ENCODE assay signal across 9 cellular contexts in genomic region chr15:92910451-92910850, GRCh38. TPM values are rescaled to one million over a fixed set of nuclear protein-coding genes. Genes with fewer than 3 reads are reported as not detected.
DNase-seq lines count a peak whose midpoint lies in the region; ATAC-seq and TF ChIP-seq lines count a peak whose summit lies in the region.
"Had no signal": no experiment of that assay in that cellular context is flagged by ENCODE, and none has a peak within 500 bp of the region (broad histone marks: within the 10 kb centered on the region; RNA-seq: fewer than 3 reads in every experiment).

No MANE protein-coding gene starts in this region.

- intact Hi-C loops in colonic mucosa (cut with DNase I): no loop called here

- no peak for TF ChIP-seq CTCF in colonic mucosa (IDR thresholded peaks at IDR 0.05)
- no peak for TF ChIP-seq CTCF in nephron progenitor cell (IDR thresholded peaks at IDR 0.05)

- ATAC-seq in stimulated activated naive CD8-positive, alpha-beta T cell treated with anti-CD3 and anti-CD28 coated beads, Interleukin-15, Interleukin-2, amounts not matched to agents 100 U/mL and 50 U/mL, for 24 hours: no peak

- no peaks in the 10 kb centered on the region for H3K27me3 Mint-ChIP-seq in stimulated activated naive CD8-positive, alpha-beta T cell treated with anti-CD3 and anti-CD28 coated beads, Interleukin-15, Interleukin-2, amounts not matched to agents 100 ng/mL and 50 ng/mL, for 24 hours
- H3K27me3 Mint-ChIP-seq in nephron progenitor cell (ENCODE audit: low read depth, poor library complexity): no peaks in the 10 kb centered on the region

- peaks cover 97% of the 10 kb centered on the region for H3K4me1 Mint-ChIP-seq in stimulated activated naive CD8-positive, alpha-beta T cell treated with anti-CD3 and anti-CD28 coated beads, Interleukin-15, Interleukin-2, amounts not matched to agents 100 ng/mL and 50 ng/mL, for 24 hours (ENCODE audit: low read depth)
- H3K4me1 Mint-ChIP-seq in nephron progenitor cell: peaks cover 76% of the 10 kb centered on the region

- no peak overlapping the region for H3K4me3 ChIP-seq in colonic mucosa

- H3K9me3 ChIP-seq in colonic mucosa: no peaks in the 10 kb centered on the region

- H3K9me3 Mint-ChIP-seq in stimulated activated naive CD8-positive, alpha-beta T cell treated with anti-CD3 and anti-CD28 coated beads, Interleukin-15, Interleukin-2, amounts not matched to agents 100 ng/mL and 50 ng/mL, for 24 hours: no peaks in the 10 kb centered on the region
- H3K9me3 Mint-ChIP-seq in nephron progenitor cell: peaks cover 25% of the 10 kb centered on the region

- H3K27ac Mint-ChIP-seq in stimulated activated naive CD8-positive, alpha-beta T cell treated with anti-CD3 and anti-CD28 coated beads, Interleukin-15, Interleukin-2, amounts not matched to agents 100 ng/mL and 50 ng/mL, for 24 hours: peak overlapping the region; percentile 89
- H3K27ac Mint-ChIP-seq in nephron progenitor cell: peak overlapping the region; percentile 75

- H3K27ac ChIP-seq in colonic mucosa: no peak overlapping the region

- no peak overlapping the region for H3K9ac ChIP-seq in colonic mucosa (ENCODE audit: low read depth in 2 of 2, low read length in 2 of 2)

- peak overlapping the region; percentile 49 for H3K4me3 Mint-ChIP-seq in stimulated activated naive CD8-positive, alpha-beta T cell treated with anti-CD3 and anti-CD28 coated beads, Interleukin-15, Interleukin-2, amounts not matched to agents 100 ng/mL and 50 ng/mL, for 24 hours
- no peak overlapping the region for H3K4me3 Mint-ChIP-seq in nephron progenitor cell

- peaks cover 49% of the 10 kb centered on the region for H3K4me1 ChIP-seq in colonic mucosa

- peaks cover 71% of the 10 kb centered on the region for H3K36me3 Mint-ChIP-seq in stimulated activated naive CD8-positive, alpha-beta T cell treated with anti-CD3 and anti-CD28 coated beads, Interleukin-15, Interleukin-2, amounts not matched to agents 100 ng/mL and 50 ng/mL, for 24 hours (ENCODE audit: low read depth)
- H3K36me3 Mint-ChIP-seq in nephron progenitor cell (ENCODE audit: low read depth): peaks cover 88% of the 10 kb centered on the region

- H3K27me3 ChIP-seq in colonic mucosa: no peaks in the 10 kb centered on the region

- DNase-seq in stimulated activated naive CD8-positive, alpha-beta T cell treated with anti-CD3 and anti-CD28 coated beads, Interleukin-15, Interleukin-2, amounts not matched to agents 100 U/mL and 50 U/mL, for 24 hours: no peak
- DNase-seq in colonic mucosa (peak; percentile 17), nephron progenitor cell (no peak), DMS 273 treated with DMSO at 0.1 percent for 48 hours (lab: John Stamatoyannopoulos, UW) (no peak), cortex of kidney (lab: John Stamatoyannopoulos, UW) (no peak), SHP77 treated with DMSO at 0.1 percent for 48 hours (lab: John Stamatoyannopoulos, UW) (no peak)
- DNase-seq in stimulated activated CD4-positive, alpha-beta T cell treated with anti-CD3 and anti-CD28 coated beads, Interleukin-4, amount 100 ng/mL, for 24 hours: no peak
- DNase-seq: stimulated activated CD4-positive, alpha-beta T cell treated with anti-CD3 and anti-CD28 coated beads, Interleukin-2, amount 100 ng/mL, for 48 hours had no signal

- no peaks in the 10 kb centered on the region for H3K36me3 ChIP-seq in colonic mucosa

RNA-seq across cellular contexts. Expression of gene CHD2, which starts 10.3 kb away (rescaled TPM):
- total RNA-seq in colonic mucosa: 100 to 1,000 TPM in 1 of 2 donors, 10 to 100 TPM in 1; 87.5 to 121 TPM
